18 cellular contexts compared by ENCODE assay signal in genomic region chr2:239339241-239339640, GRCh38.
DNase-seq lines count a peak whose midpoint lies in the region; ATAC-seq and TF ChIP-seq lines count a peak whose summit lies in the region.
"Had no signal": no experiment of that assay in that cellular context is flagged by ENCODE, and none has a peak within 500 bp of the region (broad histone marks: within the 10 kb centered on the region; RNA-seq: fewer than 3 reads in every experiment).

No MANE protein-coding gene starts in this region.

- H4K20me1 ChIP-seq in BLaER1 (peaks cover 88% of the 10 kb centered on the region), DND-41 (ENCODE audit: insufficient read depth, low read length) (peaks cover 63% of the 10 kb centered on the region)

- in situ Hi-C loops in gastrocnemius medialis (cut with MboI; ENCODE audit: low sequenced_read_pairs in 4 of 4): loop anchor here in 1 of 4 donors (10.0 kb wide), 1 partner anchor 46 kb away; no protein-coding TSS in a partner anchor

- H3K4me2 ChIP-seq in BLaER1 (peak overlapping the region; percentile 90), DND-41 (ENCODE audit: insufficient read depth, low read length) (no peak overlapping the region)

- H2AFZ ChIP-seq in DND-41 (ENCODE audit: low read depth, low read length): no peak overlapping the region

- intact Hi-C loops in gastrocnemius medialis (cut with DNase I; ENCODE audit: low total_unique reads): no loop called here

- H3K4me3 ChIP-seq in BLaER1: no peak overlapping the region
- no peak overlapping the region for H3K4me3 ChIP-seq in DND-41 (ENCODE audit: low read depth in 1 of 2, low read length in 2 of 2)
- H3K4me3 ChIP-seq in gastrocnemius medialis: no peak overlapping the region
- H3K4me3 ChIP-seq: HAP-1, upper lobe of right lung had no signal

- H3K36me3 ChIP-seq in BLaER1 (peaks cover 15% of the 10 kb centered on the region), DND-41 (ENCODE audit: insufficient read depth, low read length) (peaks cover 84% of the 10 kb centered on the region), gastrocnemius medialis (no peaks in the 10 kb centered on the region)
- H3K36me3 ChIP-seq: HAP-1, upper lobe of right lung had no signal

- no peak for TF ChIP-seq POLR2A in gastrocnemius medialis (IDR thresholded peaks at IDR 0.05)

- H3K4me3 Mint-ChIP-seq in activated naive CD8-positive, alpha-beta T cell treated with anti-CD3 and anti-CD28 coated beads, Interleukin-2, amount 10 ng/mL, durations not matched to agents 7 days and 5 days: peak overlapping the region; percentile 60
- no peak overlapping the region for H3K4me3 Mint-ChIP-seq in neural crest cell
- H3K4me3 Mint-ChIP-seq: activated B cell treated with CpG ODN at 0.5 μM for 24 hours; activated naive CD4-positive, alpha-beta T cell treated with anti-CD3 and anti-CD28 coated beads for 36 hours; nephron had no signal

- peak overlapping the region; percentile 69 for H3K27ac Mint-ChIP-seq in activated naive CD8-positive, alpha-beta T cell treated with anti-CD3 and anti-CD28 coated beads, Interleukin-2, amount 10 ng/mL, durations not matched to agents 7 days and 5 days
- peak overlapping the region; percentile 87 for H3K27ac Mint-ChIP-seq in neural crest cell (ENCODE audit: unreplicated experiment)
- H3K27ac Mint-ChIP-seq: activated B cell treated with CpG ODN at 0.5 μM for 24 hours; activated naive CD4-positive, alpha-beta T cell treated with anti-CD3 and anti-CD28 coated beads for 36 hours had no signal

- peaks cover 6% of the 10 kb centered on the region for H3K27me3 Mint-ChIP-seq in activated naive CD8-positive, alpha-beta T cell treated with anti-CD3 and anti-CD28 coated beads, Interleukin-2, amount 10 ng/mL, durations not matched to agents 7 days and 5 days
- no peaks in the 10 kb centered on the region for H3K27me3 Mint-ChIP-seq in neural crest cell (ENCODE audit: low read depth)
- H3K27me3 Mint-ChIP-seq: activated B cell treated with CpG ODN at 0.5 μM for 24 hours had no signal

- H3K9ac ChIP-seq in BLaER1 (no peak overlapping the region; the same call in 1 of the 2 replicates), DND-41 (ENCODE audit: low read depth, low read length) (no peak overlapping the region; the same call in 1 of the 2 replicates)

- TF ChIP-seq CTCF in DND-41 (IDR thresholded peaks at IDR 0.05; ENCODE audit: borderline replicate concordance, extremely low read depth, low read length, poor library complexity, severe bottlenecking) (no peak), neural crest cell (conservative IDR thresholded peaks at IDR 0.05) (no peak), gastrocnemius medialis (IDR thresholded peaks at IDR 0.05 in 4 of 5, conservative IDR thresholded peaks at IDR 0.05 in 1 of 5) (no peak)

- H3K27ac ChIP-seq in BLaER1 (no peak overlapping the region), DND-41 (ENCODE audit: low read length) (peak overlapping the region; percentile 72), gastrocnemius medialis (no peak overlapping the region)
- H3K27ac ChIP-seq: HL-60, upper lobe of right lung had no signal

- peaks cover 100% of the 10 kb centered on the region for H3K79me2 ChIP-seq in DND-41 (ENCODE audit: insufficient read depth, low read length)

- DNase-seq in DND-41 (peak; percentile 5), neural crest cell (ENCODE audit: low read depth, low spot score) (no peak), gastrocnemius medialis (no peak), germinal center (ENCODE audit: low spot score) (no peak)
- no peak for DNase-seq in activated naive CD8-positive, alpha-beta T cell treated with anti-CD3 and anti-CD28 coated beads, Interleukin-2, amount 10 ng/mL, durations not matched to agents 7 days and 5 days
- DNase-seq in activated CD8-positive, alpha-beta memory T cell treated with anti-CD3 and anti-CD28 coated beads, Interleukin-2, amount 50 U/mL, for 48 hours: no peak
- DNase-seq: activated B cell treated with CpG ODN at 0.5 μM for 24 hours, Caco-2, IMR-90, kidney, mammary epithelial cell, NCI-H2081, upper lobe of right lung had no signal

- peaks cover 26% of the 10 kb centered on the region for H3K4me1 Mint-ChIP-seq in activated naive CD8-positive, alpha-beta T cell treated with anti-CD3 and anti-CD28 coated beads, Interleukin-2, amount 10 ng/mL, durations not matched to agents 7 days and 5 days
- peaks cover 26% of the 10 kb centered on the region for H3K4me1 Mint-ChIP-seq in neural crest cell

- H3K36me3 Mint-ChIP-seq in activated naive CD8-positive, alpha-beta T cell treated with anti-CD3 and anti-CD28 coated beads, Interleukin-2, amount 10 ng/mL, durations not matched to agents 7 days and 5 days: peaks cover 27% of the 10 kb centered on the region
- H3K36me3 Mint-ChIP-seq in neural crest cell (ENCODE audit: low read depth): peaks cover 23% of the 10 kb centered on the region

- no peak for ATAC-seq in DND-41 (ENCODE audit: insufficient read depth, low read depth)
- no peak for ATAC-seq in activated naive CD8-positive, alpha-beta T cell treated with anti-CD3 and anti-CD28 coated beads, Interleukin-2, amount 10 ng/mL, durations not matched to agents 7 days and 5 days (ENCODE audit: low read depth)
- no peak for ATAC-seq in gastrocnemius medialis

- H3K9me3 Mint-ChIP-seq in activated naive CD8-positive, alpha-beta T cell treated with anti-CD3 and anti-CD28 coated beads, Interleukin-2, amount 10 ng/mL, durations not matched to agents 7 days and 5 days: no peaks in the 10 kb centered on the region
- no peaks in the 10 kb centered on the region for H3K9me3 Mint-ChIP-seq in neural crest cell
- H3K9me3 Mint-ChIP-seq: activated B cell treated with CpG ODN at 0.5 μM for 24 hours, nephron had no signal

- POLR2A ChIA-PET in activated naive CD8-positive, alpha-beta T cell treated with anti-CD3 and anti-CD28 coated beads, Interleukin-2, amount 10 ng/mL, durations not matched to agents 7 days and 5 days (lab: Charles Lee): interaction anchor here (1.4 to 1.9 kb wide), 2 partner anchors 30 to 42 kb away, joined by 4 to 6 read pairs; no protein-coding TSS in a partner anchor

- peaks cover 52% of the 10 kb centered on the region for H3K4me1 ChIP-seq in BLaER1
- H3K4me1 ChIP-seq in DND-41 (ENCODE audit: insufficient read depth, low read length): peaks cover 89% of the 10 kb centered on the region
- H3K4me1 ChIP-seq in gastrocnemius medialis: peaks cover 0 to 4% of the 10 kb centered on the region in 2 donors
- H3K4me1 ChIP-seq: Caco-2, upper lobe of right lung had no signal

- H3K27me3 ChIP-seq in BLaER1 (no peaks in the 10 kb centered on the region), DND-41 (ENCODE audit: insufficient read depth, low read length, poor library complexity) (no peaks in the 10 kb centered on the region), gastrocnemius medialis (no peaks in the 10 kb centered on the region)
- H3K27me3 ChIP-seq: upper lobe of right lung had no signal

- H3K9me3 ChIP-seq in BLaER1 (no peaks in the 10 kb centered on the region), DND-41 (ENCODE audit: insufficient read depth, low read length, severe bottlenecking) (no peaks in the 10 kb centered on the region), gastrocnemius medialis (no peaks in the 10 kb centered on the region)
- H3K9me3 ChIP-seq: Caco-2, HAP-1, upper lobe of right lung had no signal
